14 cellular contexts compared by ENCODE assay signal in genomic region chr9:121284733-121285451, GRCh38. TPM values are rescaled to one million over a fixed set of nuclear protein-coding genes. Genes with fewer than 3 reads are reported as not detected.
DNase-seq lines count a peak whose midpoint lies in the region; ATAC-seq, FAIRE-seq and TF ChIP-seq lines count a peak whose summit lies in the region.
"Had no signal": no experiment of that assay in that cellular context is flagged by ENCODE, and none has a peak within 500 bp of the region (broad histone marks: within the 10 kb centered on the region; RNA-seq: fewer than 3 reads in every experiment).

No MANE protein-coding gene starts in this region.

- H3K27ac ChIP-seq in A549: peak overlapping the region; percentile 92 to 93; a peak in 5 of 6 replicates
- H3K27ac ChIP-seq in astrocyte (ENCODE audit: low read depth, low read length): no peak overlapping the region
- H3K27ac ChIP-seq in keratinocyte (ENCODE audit: control insufficient read depth, insufficient read depth, low read length): peak overlapping the region; percentile 100
- peak overlapping the region; percentile 100 for H3K27ac ChIP-seq in rectal smooth muscle tissue (ENCODE audit: low read depth, low read length)

- H3K79me2 ChIP-seq in astrocyte (ENCODE audit: insufficient read depth, low read length) (peaks cover 32% of the 10 kb centered on the region), keratinocyte (ENCODE audit: control insufficient read depth, insufficient read depth, low read length) (peaks cover 6% of the 10 kb centered on the region)

- TF ChIP-seq EP300 in A549 (IDR thresholded peaks at IDR 0.05): no peak

- H3K4me3 Mint-ChIP-seq in astrocyte (ENCODE audit: unreplicated experiment): no peak overlapping the region
- H3K4me3 Mint-ChIP-seq in effector memory CD8-positive, alpha-beta T cell: no peak overlapping the region
- H3K4me3 Mint-ChIP-seq: activated naive CD4-positive, alpha-beta T cell treated with anti-CD3 and anti-CD28 coated beads for 36 hours had no signal

- no peaks in the 10 kb centered on the region for H3K9me1 ChIP-seq in keratinocyte (ENCODE audit: control insufficient read depth, extremely low read depth, insufficient read depth, low read length)

- H3K4me1 ChIP-seq in A549 (peaks cover 71% of the 10 kb centered on the region), astrocyte (ENCODE audit: insufficient read depth, low read length) (peaks cover 69% of the 10 kb centered on the region), keratinocyte (ENCODE audit: control insufficient read depth, extremely low read depth, insufficient read depth, low read length) (peaks cover 74% of the 10 kb centered on the region), rectal smooth muscle tissue (ENCODE audit: control insufficient read depth, insufficient read depth, low read length) (peaks cover 97% of the 10 kb centered on the region)

- no peak for TF ChIP-seq RAD21 in A549 (conservative IDR thresholded peaks at IDR 0.05 in 1 of 2, IDR thresholded peaks at IDR 0.05 in 1 of 2)

- no peak overlapping the region for H2AFZ ChIP-seq in astrocyte (ENCODE audit: low read depth, low read length)
- H2AFZ ChIP-seq in keratinocyte (ENCODE audit: control insufficient read depth, low read length): no peak overlapping the region

- FAIRE-seq in A549 (lab: Jason Lieb, UNC) (no peak), astrocyte (lab: Jason Lieb, UNC) (no peak), keratinocyte (lab: Jason Lieb, UNC) (no peak)
- FAIRE-seq: H54, small intestine had no signal

- H3K36me3 ChIP-seq in astrocyte (ENCODE audit: insufficient read depth, low read length) (peaks cover 5% of the 10 kb centered on the region), keratinocyte (ENCODE audit: control insufficient read depth in 2 of 2, extremely low read depth in 1 of 2, insufficient read depth in 2 of 2, low read length in 2 of 2) (peaks cover 4 to 22% of the 10 kb centered on the region in 2 experiments), rectal smooth muscle tissue (ENCODE audit: control insufficient read depth, insufficient read depth, low read length) (peaks cover 3% of the 10 kb centered on the region)

- dilution Hi-C loops in keratinocyte (cut with MboI; ENCODE audit: extremely low pct_ligation_motif_present, low sequenced_read_pairs): no loop called here

- H3K9ac ChIP-seq in astrocyte (ENCODE audit: low read length) (no peak overlapping the region), keratinocyte (ENCODE audit: control insufficient read depth, extremely low read depth, insufficient read depth, low read length) (no peak overlapping the region), rectal smooth muscle tissue (ENCODE audit: low read length) (no peak overlapping the region)

- H3K27me3 ChIP-seq in astrocyte (ENCODE audit: insufficient read depth, low read length) (no peaks in the 10 kb centered on the region), keratinocyte (ENCODE audit: control insufficient read depth, extremely low read depth, insufficient read depth, low read length) (no peaks in the 10 kb centered on the region), rectal smooth muscle tissue (ENCODE audit: control insufficient read depth, insufficient read depth, low read length) (no peaks in the 10 kb centered on the region)

- H3K4me3 ChIP-seq in A549 (no peak overlapping the region), astrocyte (ENCODE audit: insufficient read depth, low read depth, low read length) (no peak overlapping the region), keratinocyte (ENCODE audit: control insufficient read depth in 2 of 3, extremely low read depth in 1 of 3, insufficient read depth in 2 of 3, low read depth in 1 of 3, low read length in 3 of 3) (no peak overlapping the region), rectal smooth muscle tissue (ENCODE audit: low read length) (no peak overlapping the region)

- H3K36me3 Mint-ChIP-seq in astrocyte (ENCODE audit: low read depth, unreplicated experiment): peaks cover 33% of the 10 kb centered on the region
- no peaks in the 10 kb centered on the region for H3K36me3 Mint-ChIP-seq in effector memory CD8-positive, alpha-beta T cell (ENCODE audit: insufficient read depth)

- no peaks in the 10 kb centered on the region for H3K9me3 ChIP-seq in A549
- H3K9me3 ChIP-seq in astrocyte (ENCODE audit: insufficient read depth, low read depth, low read length): no peaks in the 10 kb centered on the region
- no peaks in the 10 kb centered on the region for H3K9me3 ChIP-seq in keratinocyte (ENCODE audit: control insufficient read depth, low read depth, low read length)

- CTCF ChIA-PET in A549 (lab: Yijun Ruan, JAX): interaction anchor here (0.7 to 9.0 kb wide), 5 partner anchors 17 to 72 kb away, joined by 3 to 72 read pairs (median 4); partner anchors contain the start of gene GSN

- DNase-seq in A549 (ENCODE audit: low read depth in 1 of 2, low spot score in 1 of 2): no peak
- no peak for DNase-seq in astrocyte (ENCODE audit: low read depth)
- no peak for DNase-seq in keratinocyte (ENCODE audit: low read depth, low spot score)
- DNase-seq in HuH-7.5 (ENCODE audit: low spot score): no peak
- no peak for DNase-seq in DMS153 (lab: John Stamatoyannopoulos, UW)
- no peak for DNase-seq in C1 segment of cervical spinal cord (lab: John Stamatoyannopoulos, UW)
- DNase-seq in effector memory CD8-positive, alpha-beta T cell: no peak
- DNase-seq: activated CD4-positive, alpha-beta T cell treated with anti-CD3 and anti-CD28 coated beads for 48 hours; activated naive CD4-positive, alpha-beta T cell treated with anti-CD3 and anti-CD28 coated beads for 36 hours; NCI-H446; small intestine; stimulated activated CD8-positive, alpha-beta memory T cell treated with anti-CD3 and anti-CD28 coated beads, Interleukin-4, amount 100 ng/mL, for 48 hours had no signal

- TF ChIP-seq POLR2A in A549 (IDR thresholded peaks at IDR 0.05; ENCODE audit: low read length): no peak

- H3K4me1 Mint-ChIP-seq in astrocyte (ENCODE audit: low read depth, unreplicated experiment): peaks cover 64% of the 10 kb centered on the region
- no peaks in the 10 kb centered on the region for H3K4me1 Mint-ChIP-seq in effector memory CD8-positive, alpha-beta T cell (ENCODE audit: low read depth in 2 of 2)

- 96% methylated on average over 9 of the region's 9 CpGs for WGBS in A549 (ENCODE audit: missing lambda C conversion rate)

- no peak for ATAC-seq in A549
- no peak for ATAC-seq in effector memory CD8-positive, alpha-beta T cell (replicated peaks)

- POLR2A ChIA-PET in A549 (lab: Yijun Ruan, JAX): interaction anchor here (1.5 kb wide), 1 partner anchor 17 kb away, joined by 5 read pairs; the partner anchor contains the start of gene GSN

- TF ChIP-seq CTCF in A549 (IDR thresholded peaks at IDR 0.05): no peak
- no peak for TF ChIP-seq CTCF in astrocyte (IDR thresholded peaks at IDR 0.05; ENCODE audit: insufficient read depth, low read depth, low read length)
- no peak for TF ChIP-seq CTCF in keratinocyte (optimal IDR thresholded peaks at IDR 0.05 in 1 of 3, IDR thresholded peaks at IDR 0.05 in 1 of 3, conservative IDR thresholded peaks at IDR 0.05 in 1 of 3; ENCODE audit: extremely low read depth in 1 of 3, insufficient read depth in 2 of 3, low read length in 3 of 3)

- no peaks in the 10 kb centered on the region for H3K27me3 Mint-ChIP-seq in astrocyte (ENCODE audit: low read depth, unreplicated experiment)
- no peaks in the 10 kb centered on the region for H3K27me3 Mint-ChIP-seq in effector memory CD8-positive, alpha-beta T cell

- H3K9me3 Mint-ChIP-seq in astrocyte (ENCODE audit: unreplicated experiment): peaks cover 2% of the 10 kb centered on the region
- H3K9me3 Mint-ChIP-seq in effector memory CD8-positive, alpha-beta T cell: no peaks in the 10 kb centered on the region
- H3K9me3 Mint-ChIP-seq: activated naive CD4-positive, alpha-beta T cell treated with anti-CD3 and anti-CD28 coated beads for 36 hours had no signal

- H3K4me2 ChIP-seq in A549 (no peak overlapping the region), astrocyte (ENCODE audit: low read length) (no peak overlapping the region), keratinocyte (ENCODE audit: control insufficient read depth, extremely low read depth, insufficient read depth, low read depth, low read length) (no peak overlapping the region)

- H4K20me1 ChIP-seq in astrocyte (ENCODE audit: insufficient read depth, low read length) (no peaks in the 10 kb centered on the region), keratinocyte (ENCODE audit: control insufficient read depth, extremely low read depth, insufficient read depth, low read length) (no peaks in the 10 kb centered on the region)

- H3K27ac Mint-ChIP-seq in astrocyte (ENCODE audit: unreplicated experiment): peak overlapping the region; percentile 12
- H3K27ac Mint-ChIP-seq in effector memory CD8-positive, alpha-beta T cell: peak overlapping the region in 1 of 2 donors; percentile 49
- H3K27ac Mint-ChIP-seq: activated naive CD4-positive, alpha-beta T cell treated with anti-CD3 and anti-CD28 coated beads for 36 hours had no signal

TF ChIP-seq in A549, 52 proteins besides CTCF, POLR2A, EP300 and RAD21:
- no peak for TF ChIP-seq HES2 (IDR thresholded peaks at IDR 0.05)
TF ChIP-seq in A549: peak in this region for 0.

RNA-seq across cellular contexts. Expression of gene GSN, which starts 16.9 kb away (rescaled TPM):
- polyA plus RNA-seq in A549 (2011; rRNA removed): 77.2 and 88.5 TPM in 2 replicates
- 39.8 and 42.0 TPM in 2 replicates for polyA plus RNA-seq in A549 (2012; cell fraction: cytosol; rRNA removed)
- polyA plus RNA-seq in A549 (2012; cell fraction: nucleus; rRNA removed): 76.2 and 84.7 TPM in 2 replicates
- polyA plus RNA-seq in A549 (2017; fragmentation: RNase III; extraction: RNeasy Plus Mini Kit Qiagen cat#74134 plus additional on column Dnase treatment): 24.5 to 36.5 TPM (median 33.7 TPM) in 3 replicates
- 110 TPM in 2 replicates for polyA minus RNA-seq in A549 (2011; rRNA and poly(A)+ RNA removed)
- 260 and 357 TPM in 2 replicates for total RNA-seq in astrocyte
- 166 to 348 TPM (median 287 TPM) in 3 replicates for polyA plus RNA-seq in keratinocyte
- 619 TPM for polyA plus RNA-seq in keratinocyte (2011; ENCODE audit: low read depth)
- 156 and 282 TPM in 2 replicates for polyA plus RNA-seq in keratinocyte (2011; cell fraction: cytosol; rRNA removed)
- polyA plus RNA-seq in keratinocyte (2011; cell fraction: nucleus; rRNA removed): 255 and 339 TPM in 2 replicates
- 221 and 240 TPM in 2 replicates for polyA plus RNA-seq in keratinocyte (2012; ENCODE audit: low replicate concordance)
- 343 to 723 TPM (median 389 TPM) in 3 replicates for polyA minus RNA-seq in keratinocyte
- polyA minus RNA-seq in keratinocyte (2011; cell fraction: cytosol; rRNA and poly(A)+ RNA removed): 504 TPM
- polyA minus RNA-seq in keratinocyte (2011; cell fraction: nucleus; rRNA and poly(A)+ RNA removed): 333 and 379 TPM in 2 replicates
